In genomic region chr19:18401580-18402112, GRCh38 we compare ENCODE assay signal across 1 cellular context.
TF ChIP-seq lines count a peak whose summit lies in the region.

No MANE protein-coding gene starts in this region.

TF ChIP-seq in GM12878, 131 proteins besides CTCF, POLR2A, EP300 and RAD21 (continued from another document and continues in another):
- TF ChIP-seq PKNOX1 (IDR thresholded peaks at IDR 0.05) (no peak), CHD1 (IDR thresholded peaks at IDR 0.05; ENCODE audit: low read depth, low read length) (no peak), SMC3 (IDR thresholded peaks at IDR 0.05; ENCODE audit: borderline replicate concordance, low read length) (peak; percentile 34; the same call in 1 of the 2 replicates), TBL1XR1 (IDR thresholded peaks at IDR 0.05; ENCODE audit: low read depth, low read length) (no peak), GATAD2B (conservative IDR thresholded peaks at IDR 0.05; ENCODE audit: low read depth) (peak; percentile 51), TCF3 (IDR thresholded peaks at IDR 0.05; ENCODE audit: borderline replicate concordance, insufficient read depth, low read depth, low read length) (peak; percentile 52; the same call in 1 of the 2 replicates), SREBF2 (IDR thresholded peaks at IDR 0.05; ENCODE audit: low read length) (no peak), EED (IDR thresholded peaks at IDR 0.05; ENCODE audit: low read depth) (peak; percentile 63), EZH2 (IDR thresholded peaks at IDR 0.05; ENCODE audit: borderline replicate concordance, control insufficient read depth, low read depth, low read length) (no peak), ZSCAN29 (IDR thresholded peaks at IDR 0.05) (no peak), YY1 (IDR thresholded peaks at IDR 0.05; ENCODE audit: low read depth, low read length) (peak; percentile 48; the same call in 1 of the 2 replicates), ZNF592 (IDR thresholded peaks at IDR 0.05) (no peak), MXI1 (IDR thresholded peaks at IDR 0.05; ENCODE audit: low read depth, low read length) (no peak), CEBPB (IDR thresholded peaks at IDR 0.05; ENCODE audit: borderline replicate concordance in 1 of 2, low read depth in 2 of 2, low read length in 2 of 2) (no peak), SREBF1 (IDR thresholded peaks at IDR 0.05; ENCODE audit: low read length) (no peak), LARP7 (IDR thresholded peaks at IDR 0.05) (no peak), MEF2A (IDR thresholded peaks at IDR 0.05; ENCODE audit: insufficient read depth, low read depth, low read length) (no peak), ZNF274 (IDR thresholded peaks at IDR 0.05; ENCODE audit: insufficient read depth, insufficient read length) (no peak), BRCA1 (IDR thresholded peaks at IDR 0.05; ENCODE audit: low read depth, low read length) (no peak), YBX1 (IDR thresholded peaks at IDR 0.05) (no peak), POLR2AphosphoS2 (IDR thresholded peaks at IDR 0.05; ENCODE audit: low read depth, low read length) (no peak), BMI1 (IDR thresholded peaks at IDR 0.05; ENCODE audit: borderline replicate concordance) (no peak), NR2C2 (IDR thresholded peaks at IDR 0.05; ENCODE audit: borderline replicate concordance, control insufficient read depth, insufficient read length, low read depth) (no peak), EGR1 (IDR thresholded peaks at IDR 0.05; ENCODE audit: borderline replicate concordance in 1 of 2, low read depth in 2 of 2, low read length in 2 of 2) (no peak), SPI1 (IDR thresholded peaks at IDR 0.05; ENCODE audit: borderline replicate concordance, insufficient read depth, low read depth, low read length) (peak; percentile 97), NRF1 (conservative IDR thresholded peaks at IDR 0.05; ENCODE audit: low read depth, low read length) (no peak), SIX5 (IDR thresholded peaks at IDR 0.05; ENCODE audit: low read depth, low read length, severe bottlenecking) (no peak), BACH1 (IDR thresholded peaks at IDR 0.05; ENCODE audit: borderline replicate concordance) (no peak), GABPA (IDR thresholded peaks at IDR 0.05; ENCODE audit: low read depth) (0 out of 2 replicates have a peak, but pooled peaks have one; percentile 17), ESRRA (IDR thresholded peaks at IDR 0.05; ENCODE audit: low read length) (no peak), POU2F2 (IDR thresholded peaks at IDR 0.05; ENCODE audit: borderline replicate concordance, low read depth, low read length) (no peak)
- TF ChIP-seq, protein P1, sequence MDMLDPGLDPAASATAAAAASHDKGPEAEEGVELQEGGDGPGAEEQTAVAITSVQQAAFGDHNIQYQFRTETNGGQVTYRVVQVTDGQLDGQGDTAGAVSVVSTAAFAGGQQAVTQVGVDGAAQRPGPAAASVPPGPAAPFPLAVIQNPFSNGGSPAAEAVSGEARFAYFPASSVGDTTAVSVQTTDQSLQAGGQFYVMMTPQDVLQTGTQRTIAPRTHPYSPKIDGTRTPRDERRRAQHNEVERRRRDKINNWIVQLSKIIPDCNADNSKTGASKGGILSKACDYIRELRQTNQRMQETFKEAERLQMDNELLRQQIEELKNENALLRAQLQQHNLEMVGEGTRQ (IDR thresholded peaks at IDR 0.05; ENCODE audit: borderline replicate concordance, low read depth, low read length): no peak
- TF ChIP-seq, protein P2, sequence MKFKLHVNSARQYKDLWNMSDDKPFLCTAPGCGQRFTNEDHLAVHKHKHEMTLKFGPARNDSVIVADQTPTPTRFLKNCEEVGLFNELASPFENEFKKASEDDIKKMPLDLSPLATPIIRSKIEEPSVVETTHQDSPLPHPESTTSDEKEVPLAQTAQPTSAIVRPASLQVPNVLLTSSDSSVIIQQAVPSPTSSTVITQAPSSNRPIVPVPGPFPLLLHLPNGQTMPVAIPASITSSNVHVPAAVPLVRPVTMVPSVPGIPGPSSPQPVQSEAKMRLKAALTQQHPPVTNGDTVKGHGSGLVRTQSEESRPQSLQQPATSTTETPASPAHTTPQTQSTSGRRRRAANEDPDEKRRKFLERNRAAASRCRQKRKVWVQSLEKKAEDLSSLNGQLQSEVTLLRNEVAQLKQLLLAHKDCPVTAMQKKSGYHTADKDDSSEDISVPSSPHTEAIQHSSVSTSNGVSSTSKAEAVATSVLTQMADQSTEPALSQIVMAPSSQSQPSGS (IDR thresholded peaks at IDR 0.05; ENCODE audit: low read length): no peak
- TF ChIP-seq, protein P3, sequence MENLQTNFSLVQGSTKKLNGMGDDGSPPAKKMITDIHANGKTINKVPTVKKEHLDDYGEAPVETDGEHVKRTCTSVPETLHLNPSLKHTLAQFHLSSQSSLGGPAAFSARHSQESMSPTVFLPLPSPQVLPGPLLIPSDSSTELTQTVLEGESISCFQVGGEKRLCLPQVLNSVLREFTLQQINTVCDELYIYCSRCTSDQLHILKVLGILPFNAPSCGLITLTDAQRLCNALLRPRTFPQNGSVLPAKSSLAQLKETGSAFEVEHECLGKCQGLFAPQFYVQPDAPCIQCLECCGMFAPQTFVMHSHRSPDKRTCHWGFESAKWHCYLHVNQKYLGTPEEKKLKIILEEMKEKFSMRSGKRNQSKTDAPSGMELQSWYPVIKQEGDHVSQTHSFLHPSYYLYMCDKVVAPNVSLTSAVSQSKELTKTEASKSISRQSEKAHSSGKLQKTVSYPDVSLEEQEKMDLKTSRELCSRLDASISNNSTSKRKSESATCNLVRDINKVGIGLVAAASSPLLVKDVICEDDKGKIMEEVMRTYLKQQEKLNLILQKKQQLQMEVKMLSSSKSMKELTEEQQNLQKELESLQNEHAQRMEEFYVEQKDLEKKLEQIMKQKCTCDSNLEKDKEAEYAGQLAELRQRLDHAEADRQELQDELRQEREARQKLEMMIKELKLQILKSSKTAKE (IDR thresholded peaks at IDR 0.05; ENCODE audit: low read depth, poor library complexity, severe bottlenecking): peak; percentile 28
- TF ChIP-seq, protein P4, sequence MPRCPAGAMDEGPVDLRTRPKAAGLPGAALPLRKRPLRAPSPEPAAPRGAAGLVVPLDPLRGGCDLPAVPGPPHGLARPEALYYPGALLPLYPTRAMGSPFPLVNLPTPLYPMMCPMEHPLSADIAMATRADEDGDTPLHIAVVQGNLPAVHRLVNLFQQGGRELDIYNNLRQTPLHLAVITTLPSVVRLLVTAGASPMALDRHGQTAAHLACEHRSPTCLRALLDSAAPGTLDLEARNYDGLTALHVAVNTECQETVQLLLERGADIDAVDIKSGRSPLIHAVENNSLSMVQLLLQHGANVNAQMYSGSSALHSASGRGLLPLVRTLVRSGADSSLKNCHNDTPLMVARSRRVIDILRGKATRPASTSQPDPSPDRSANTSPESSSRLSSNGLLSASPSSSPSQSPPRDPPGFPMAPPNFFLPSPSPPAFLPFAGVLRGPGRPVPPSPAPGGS (IDR thresholded peaks at IDR 0.05; ENCODE audit: borderline replicate concordance, insufficient read depth, low read depth, low read length, poor library complexity, severe bottlenecking): no peak
- TF ChIP-seq, protein P5, sequence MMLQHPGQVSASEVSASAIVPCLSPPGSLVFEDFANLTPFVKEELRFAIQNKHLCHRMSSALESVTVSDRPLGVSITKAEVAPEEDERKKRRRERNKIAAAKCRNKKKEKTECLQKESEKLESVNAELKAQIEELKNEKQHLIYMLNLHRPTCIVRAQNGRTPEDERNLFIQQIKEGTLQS (IDR thresholded peaks at IDR 0.05; ENCODE audit: borderline replicate concordance, extremely low read depth, low read depth, low read length): no peak
- TF ChIP-seq, protein P6, sequence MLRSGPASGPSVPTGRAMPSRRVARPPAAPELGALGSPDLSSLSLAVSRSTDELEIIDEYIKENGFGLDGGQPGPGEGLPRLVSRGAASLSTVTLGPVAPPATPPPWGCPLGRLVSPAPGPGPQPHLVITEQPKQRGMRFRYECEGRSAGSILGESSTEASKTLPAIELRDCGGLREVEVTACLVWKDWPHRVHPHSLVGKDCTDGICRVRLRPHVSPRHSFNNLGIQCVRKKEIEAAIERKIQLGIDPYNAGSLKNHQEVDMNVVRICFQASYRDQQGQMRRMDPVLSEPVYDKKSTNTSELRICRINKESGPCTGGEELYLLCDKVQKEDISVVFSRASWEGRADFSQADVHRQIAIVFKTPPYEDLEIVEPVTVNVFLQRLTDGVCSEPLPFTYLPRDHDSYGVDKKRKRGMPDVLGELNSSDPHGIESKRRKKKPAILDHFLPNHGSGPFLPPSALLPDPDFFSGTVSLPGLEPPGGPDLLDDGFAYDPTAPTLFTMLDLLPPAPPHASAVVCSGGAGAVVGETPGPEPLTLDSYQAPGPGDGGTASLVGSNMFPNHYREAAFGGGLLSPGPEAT (IDR thresholded peaks at IDR 0.05; ENCODE audit: low read depth): peak; percentile 63; the same call in 1 of the 2 replicates
- TF ChIP-seq, protein P7, sequence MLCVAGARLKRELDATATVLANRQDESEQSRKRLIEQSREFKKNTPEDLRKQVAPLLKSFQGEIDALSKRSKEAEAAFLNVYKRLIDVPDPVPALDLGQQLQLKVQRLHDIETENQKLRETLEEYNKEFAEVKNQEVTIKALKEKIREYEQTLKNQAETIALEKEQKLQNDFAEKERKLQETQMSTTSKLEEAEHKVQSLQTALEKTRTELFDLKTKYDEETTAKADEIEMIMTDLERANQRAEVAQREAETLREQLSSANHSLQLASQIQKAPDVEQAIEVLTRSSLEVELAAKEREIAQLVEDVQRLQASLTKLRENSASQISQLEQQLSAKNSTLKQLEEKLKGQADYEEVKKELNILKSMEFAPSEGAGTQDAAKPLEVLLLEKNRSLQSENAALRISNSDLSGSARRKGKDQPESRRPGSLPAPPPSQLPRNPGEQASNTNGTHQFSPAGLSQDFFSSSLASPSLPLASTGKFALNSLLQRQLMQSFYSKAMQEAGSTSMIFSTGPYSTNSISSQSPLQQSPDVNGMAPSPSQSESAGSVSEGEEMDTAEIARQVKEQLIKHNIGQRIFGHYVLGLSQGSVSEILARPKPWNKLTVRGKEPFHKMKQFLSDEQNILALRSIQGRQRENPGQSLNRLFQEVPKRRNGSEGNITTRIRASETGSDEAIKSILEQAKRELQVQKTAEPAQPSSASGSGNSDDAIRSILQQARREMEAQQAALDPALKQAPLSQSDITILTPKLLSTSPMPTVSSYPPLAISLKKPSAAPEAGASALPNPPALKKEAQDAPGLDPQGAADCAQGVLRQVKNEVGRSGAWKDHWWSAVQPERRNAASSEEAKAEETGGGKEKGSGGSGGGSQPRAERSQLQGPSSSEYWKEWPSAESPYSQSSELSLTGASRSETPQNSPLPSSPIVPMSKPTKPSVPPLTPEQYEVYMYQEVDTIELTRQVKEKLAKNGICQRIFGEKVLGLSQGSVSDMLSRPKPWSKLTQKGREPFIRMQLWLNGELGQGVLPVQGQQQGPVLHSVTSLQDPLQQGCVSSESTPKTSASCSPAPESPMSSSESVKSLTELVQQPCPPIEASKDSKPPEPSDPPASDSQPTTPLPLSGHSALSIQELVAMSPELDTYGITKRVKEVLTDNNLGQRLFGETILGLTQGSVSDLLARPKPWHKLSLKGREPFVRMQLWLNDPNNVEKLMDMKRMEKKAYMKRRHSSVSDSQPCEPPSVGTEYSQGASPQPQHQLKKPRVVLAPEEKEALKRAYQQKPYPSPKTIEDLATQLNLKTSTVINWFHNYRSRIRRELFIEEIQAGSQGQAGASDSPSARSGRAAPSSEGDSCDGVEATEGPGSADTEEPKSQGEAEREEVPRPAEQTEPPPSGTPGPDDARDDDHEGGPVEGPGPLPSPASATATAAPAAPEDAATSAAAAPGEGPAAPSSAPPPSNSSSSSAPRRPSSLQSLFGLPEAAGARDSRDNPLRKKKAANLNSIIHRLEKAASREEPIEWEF (IDR thresholded peaks at IDR 0.05; ENCODE audit: insufficient replicate concordance, low read depth, low read length): no peak
